1 cellular context compared by ENCODE assay signal in the genomic region with DNA sequence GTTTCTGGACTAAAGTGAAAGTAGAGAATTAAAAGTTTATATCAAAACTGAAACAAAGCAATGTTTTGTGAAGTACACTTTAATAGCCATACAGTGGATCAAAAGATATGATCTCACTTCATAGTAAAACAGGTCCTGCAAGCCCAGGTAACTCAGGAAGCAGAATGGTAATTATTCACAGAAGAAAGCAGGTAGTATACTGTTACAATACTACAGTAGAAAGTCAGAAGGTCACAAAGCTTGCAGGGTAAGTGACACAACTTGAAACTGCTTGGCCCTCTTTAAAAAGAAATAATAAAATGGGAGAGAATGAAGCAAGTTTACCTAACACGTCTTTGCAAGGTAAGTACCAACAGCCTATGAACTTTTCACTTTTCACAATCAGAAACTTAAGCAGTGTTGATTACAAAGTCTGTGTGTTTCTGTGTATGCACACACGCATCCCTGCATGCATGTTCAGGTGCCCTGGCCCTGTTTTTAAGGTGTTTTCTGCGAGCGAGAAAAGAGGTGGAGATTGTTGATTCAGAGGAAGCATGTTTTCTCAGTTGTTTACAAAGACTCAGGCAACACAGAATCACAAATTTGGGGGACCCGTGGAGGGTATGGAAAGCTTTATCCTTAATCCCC.
TF ChIP-seq lines count a peak whose summit lies in the region.

NAALADL2 (plus strand) TSS at position 226 of the 627 bp plus-strand sequence.

TF ChIP-seq in GM23338, 12 proteins besides CTCF, POLR2A, EP300 and RAD21:
- no peak for TF ChIP-seq CREB1 (CRISPR knock-in tag; IDR thresholded peaks at IDR 0.05; ENCODE audit: low read depth)
